In the genomic region with DNA sequence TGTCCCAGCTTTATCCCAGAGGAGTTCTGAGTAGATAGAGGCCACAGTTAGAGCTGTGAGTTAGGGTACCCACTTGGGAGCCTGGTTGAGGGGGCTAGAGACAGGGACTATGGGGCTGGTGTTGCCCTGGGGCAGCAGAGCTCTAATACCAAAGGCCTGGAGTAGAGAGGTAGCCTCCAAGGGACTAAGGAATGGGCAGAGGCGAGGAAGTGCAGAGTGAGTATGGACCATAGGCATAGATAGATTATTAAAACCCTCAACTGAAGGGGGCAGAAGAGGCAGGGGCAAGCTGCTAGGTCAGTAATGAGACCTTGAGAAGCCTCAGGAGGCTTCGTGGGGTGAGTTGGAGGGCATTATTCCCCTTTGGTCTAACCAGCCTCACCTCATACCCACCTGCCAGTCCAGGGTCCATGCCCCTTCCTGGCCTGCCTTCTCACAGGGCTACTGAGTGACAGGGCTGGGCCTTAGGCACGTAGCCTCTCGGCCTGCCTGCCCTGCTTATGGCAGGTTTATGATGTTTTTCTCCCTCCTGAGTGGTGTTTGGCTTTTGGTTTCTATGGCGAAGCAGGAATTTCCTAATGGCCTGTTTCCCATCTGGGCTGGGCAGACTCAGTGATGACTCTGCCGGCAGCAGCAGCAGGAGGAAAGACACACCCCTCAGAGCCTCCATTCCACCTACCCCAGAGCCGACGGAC, we compare ENCODE assay signal across 9 cellular contexts. TPM values are rescaled to one million over a fixed set of nuclear protein-coding genes. Genes with fewer than 3 reads are reported as not detected.
DNase-seq lines count a peak whose midpoint lies in the region; ATAC-seq and TF ChIP-seq lines count a peak whose summit lies in the region.
"Had no signal": no experiment of that assay in that cellular context is flagged by ENCODE, and none has a peak within 500 bp of the region (broad histone marks: within the 10 kb centered on the region; RNA-seq: fewer than 3 reads in every experiment).

No MANE protein-coding gene starts in this region.

- 18 to 48% methylated on average over 8 of the region's 8 CpGs for WGBS in sigmoid colon, 2 donors

- DNase-seq in GM13976 (ENCODE audit: low spot score) = peak; percentile 13
- DNase-seq in left ventricle myocardium inferior = peak; percentile 36
- peak; percentile 91 for DNase-seq in sigmoid colon
- DNase-seq in inferior parietal cortex (ENCODE audit: extremely low spot score) = no peak
- DNase-seq: activated B cell treated with CpG ODN at 0.5 μM for 24 hours had no signal

- no peak for TF ChIP-seq POLR2A in sigmoid colon (IDR thresholded peaks at IDR 0.05)

- intact Hi-C loops in left ventricle myocardium inferior (cut with micrococcal nuclease) = no loop called here
- intact Hi-C loops in sigmoid colon (cut with DNase I) = loop anchor here (10.0 kb wide), 1 partner anchor 229 kb away; the partner anchor contains the start of gene IRF1

- H3K9me3 ChIP-seq in left ventricle myocardium inferior (replicated peaks) (no peaks in the 10 kb centered on the region), sigmoid colon (no peaks in the 10 kb centered on the region)

- in situ Hi-C loops in GM13976 (cut with MboI; ENCODE audit: low sequenced_read_pairs, unreplicated experiment) = no loop called here

- H3K4me1 ChIP-seq in left ventricle myocardium inferior = peaks cover 57% of the 10 kb centered on the region
- H3K4me1 ChIP-seq in sigmoid colon = peaks cover 0 to 100% (median 99%) of the 10 kb centered on the region in 4 donors

- peak in 2 of 4 donors; percentile 69 to 80 for TF ChIP-seq EP300 in sigmoid colon (IDR thresholded peaks at IDR 0.05)

- ATAC-seq in HG03280 (IDR thresholded peaks at IDR 0.05; ENCODE audit: unreplicated experiment) = no peak
- no peak for ATAC-seq in GM18498 (IDR thresholded peaks at IDR 0.05; ENCODE audit: unreplicated experiment)
- ATAC-seq in HG03521 (IDR thresholded peaks at IDR 0.05; ENCODE audit: unreplicated experiment) = no peak

- H3K27ac ChIP-seq in VCaP (peak overlapping the region; percentile 53), left ventricle myocardium inferior (replicated peaks) (peak overlapping the region; percentile 81), sigmoid colon (peak overlapping the region; percentile 97 to 99 (median 98))

- H3K27me3 ChIP-seq in left ventricle myocardium inferior (ENCODE audit: low read depth) (no peaks in the 10 kb centered on the region), sigmoid colon (no peaks in the 10 kb centered on the region)

- TF ChIP-seq CTCF in GM13976 (IDR thresholded peaks at IDR 0.05; ENCODE audit: borderline replicate concordance, control extremely low read depth, extremely low read depth, insufficient read depth, missing control alignments) (no peak), VCaP (conservative IDR thresholded peaks at IDR 0.05) (no peak), left ventricle myocardium inferior (IDR thresholded peaks at IDR 0.05; ENCODE audit: borderline replicate concordance) (no peak), sigmoid colon (IDR thresholded peaks at IDR 0.05) (no peak)

- H3K36me3 ChIP-seq in left ventricle myocardium inferior (no peaks in the 10 kb centered on the region), sigmoid colon (peaks cover 8 to 61% (median 15%) of the 10 kb centered on the region in 4 donors)

- H3K4me3 ChIP-seq in left ventricle myocardium inferior (no peak overlapping the region), sigmoid colon (no peak overlapping the region)

RNA-seq across cellular contexts. Expression of gene PDLIM4, which starts 8.0 kb away (rescaled TPM):
- total RNA-seq in left ventricle myocardium inferior (4.8 TPM), sigmoid colon (100 to 1,000 TPM in 2 of 4 donors, 10 to 100 TPM in 2; 38.2 to 133 (median 90.1) TPM)
- 10 to 100 TPM in 2 of 3 donors, 1 to 10 TPM in 1; 2.1 to 16.5 (median 11.4) TPM for polyA plus RNA-seq in sigmoid colon
- total RNA-seq: activated B cell treated with CpG ODN at 0.5 μM for 24 hours had no signal

RNA-seq across cellular contexts. Expression of gene SLC22A4, which starts 28.7 kb away (rescaled TPM):
- total RNA-seq in left ventricle myocardium inferior (2.0 TPM), sigmoid colon (1 to 10 TPM in 2 of 4 donors, under 1 TPM in 2; 0.49 to 3.4 (median 0.95) TPM)
- polyA plus RNA-seq in sigmoid colon = 1 to 10 TPM in 1 of 3 donors, under 1 TPM in 2; 0.58 to 1.2 (median 0.69) TPM
- total RNA-seq: activated B cell treated with CpG ODN at 0.5 μM for 24 hours had no signal

RNA-seq across cellular contexts. Expression of gene P4HA2, which starts 37.8 kb away (rescaled TPM):
- 80.5 TPM for total RNA-seq in left ventricle myocardium inferior
- 10 to 100 TPM; 23.9 to 35.2 (median 28.9) TPM for total RNA-seq in sigmoid colon
- 10 to 100 TPM in 2 of 3 donors, 1 to 10 TPM in 1; 4.2 to 24.8 (median 12.5) TPM for polyA plus RNA-seq in sigmoid colon
